ENCODE assay signal across 1 cellular context in genomic region chr12:124347805-124348658, GRCh38.
TF ChIP-seq lines count a peak whose summit lies in the region.

No MANE protein-coding gene starts in this region.

TF ChIP-seq in HepG2, 621 proteins besides CTCF, POLR2A, EP300 and RAD21 (continued from another document):
- no peak for TF ChIP-seq HNF1A (IDR thresholded peaks at IDR 0.05; ENCODE audit: low read depth)
- no peak for TF ChIP-seq HNF1A (CRISPR knock-in tag; IDR thresholded peaks at IDR 0.05; ENCODE audit: borderline replicate concordance)
- TF ChIP-seq CREBL2 (CRISPR knock-in tag; IDR thresholded peaks at IDR 0.05; ENCODE audit: borderline replicate concordance): no peak
- no peak for TF ChIP-seq MTA3 (CRISPR knock-in tag; IDR thresholded peaks at IDR 0.05)
- TF ChIP-seq MIER2 (CRISPR knock-in tag; IDR thresholded peaks at IDR 0.05): no peak
- no peak for TF ChIP-seq KIAA2018 (CRISPR knock-in tag; IDR thresholded peaks at IDR 0.05; ENCODE audit: borderline replicate concordance)
- TF ChIP-seq ZNF891 (CRISPR knock-in tag; IDR thresholded peaks at IDR 0.05): no peak
- no peak for TF ChIP-seq ZSCAN31 (CRISPR knock-in tag; IDR thresholded peaks at IDR 0.05; ENCODE audit: low read depth)
- TF ChIP-seq JUND (CRISPR knock-in tag; IDR thresholded peaks at IDR 0.05): no peak
- TF ChIP-seq TP53 (CRISPR knock-in tag; conservative IDR thresholded peaks at IDR 0.05): no peak
- peak; percentile 22; the same call in 1 of the 2 replicates for TF ChIP-seq HES4 (CRISPR knock-in tag; IDR thresholded peaks at IDR 0.05; ENCODE audit: borderline replicate concordance)
- TF ChIP-seq ZBTB34 (CRISPR knock-in tag; IDR thresholded peaks at IDR 0.05): no peak
- no peak for TF ChIP-seq ZFP36L1 (CRISPR knock-in tag; IDR thresholded peaks at IDR 0.05)
- no peak for TF ChIP-seq SIX4 (CRISPR knock-in tag; IDR thresholded peaks at IDR 0.05)
- peak; percentile 44 for TF ChIP-seq XRCC5 (optimal IDR thresholded peaks at IDR 0.05; ENCODE audit: low read length)
- peak; percentile 75 for TF ChIP-seq STAG1 (CRISPR knock-in tag; IDR thresholded peaks at IDR 0.05)
- no peak for TF ChIP-seq MEIS1 (CRISPR knock-in tag; IDR thresholded peaks at IDR 0.05; ENCODE audit: borderline replicate concordance)
- no peak for TF ChIP-seq DRAP1 (CRISPR knock-in tag; IDR thresholded peaks at IDR 0.05)
- TF ChIP-seq AGO2 (optimal IDR thresholded peaks at IDR 0.05; ENCODE audit: low read depth, low read length): peak; percentile 75
- no peak for TF ChIP-seq SNAI1 (CRISPR knock-in tag; IDR thresholded peaks at IDR 0.05; ENCODE audit: borderline replicate concordance)
- no peak for TF ChIP-seq ZNF740 (CRISPR knock-in tag; IDR thresholded peaks at IDR 0.05)
- TF ChIP-seq ZNF280D (CRISPR knock-in tag; IDR thresholded peaks at IDR 0.05): no peak
- no peak for TF ChIP-seq HOXA3 (CRISPR knock-in tag; IDR thresholded peaks at IDR 0.05)
